ENCODE assay signal across 15 cellular contexts in the genomic region with DNA sequence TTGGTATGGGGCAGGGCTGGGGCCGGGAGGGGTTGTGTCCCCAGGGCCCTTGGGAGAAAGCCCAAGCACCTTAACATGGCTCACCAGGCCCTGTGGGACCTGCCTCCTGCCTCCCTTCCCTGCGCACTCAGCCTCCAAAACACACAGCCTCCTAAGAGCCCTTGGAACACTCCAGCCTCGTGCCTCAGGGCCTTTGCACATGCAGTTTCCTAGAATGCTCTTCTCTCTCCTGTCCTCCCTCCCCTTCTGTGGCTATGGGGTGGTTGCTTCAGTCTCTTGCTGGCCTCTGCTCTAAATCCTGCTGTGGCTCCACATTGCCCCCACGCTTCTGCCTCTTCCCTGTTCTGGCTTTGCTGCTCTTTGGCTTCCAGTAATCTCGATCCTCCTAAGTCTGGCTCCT. TPM values are rescaled to one million over a fixed set of nuclear protein-coding genes. Genes with fewer than 3 reads are reported as not detected.
DNase-seq lines count a peak whose midpoint lies in the region; ATAC-seq and TF ChIP-seq lines count a peak whose summit lies in the region.
"Had no signal": no experiment of that assay in that cellular context is flagged by ENCODE, and none has a peak within 500 bp of the region (broad histone marks: within the 10 kb centered on the region; RNA-seq: fewer than 3 reads in every experiment).

No MANE protein-coding gene starts in this region.

- H2AFZ ChIP-seq in osteoblast (ENCODE audit: low read length): no peak overlapping the region
- H2AFZ ChIP-seq: GM23248 had no signal

- no peak for TF ChIP-seq CTCF in HEK293 (tag by site-specific recombination; IDR thresholded peaks at IDR 0.05)
- no peak for TF ChIP-seq CTCF in ascending aorta (IDR thresholded peaks at IDR 0.05)
- no peak for TF ChIP-seq CTCF in esophagus muscularis mucosa (IDR thresholded peaks at IDR 0.05)
- TF ChIP-seq CTCF in osteoblast (IDR thresholded peaks at IDR 0.05; ENCODE audit: extremely low read depth, low read depth, low read length): no peak
- no peak for TF ChIP-seq CTCF in adrenal gland (IDR thresholded peaks at IDR 0.05)

- H3K4me3 ChIP-seq in HEK293 (ENCODE audit: low read depth, low read length) (no peak overlapping the region), ascending aorta (no peak overlapping the region), esophagus muscularis mucosa (no peak overlapping the region), osteoblast (ENCODE audit: insufficient read depth, low read length) (no peak overlapping the region), adrenal gland (no peak overlapping the region)
- H3K4me3 ChIP-seq: BLaER1 treated with 17β-estradiol and CSF1 and Interleukin-3, amounts not matched to agents 10 nM and 100 nM; GM23248 had no signal

- H3K4me1 ChIP-seq in HEK293 (ENCODE audit: control insufficient read depth, insufficient read depth, low read length) (no peaks in the 10 kb centered on the region), ascending aorta (peaks cover 9 to 21% of the 10 kb centered on the region in 2 donors), esophagus muscularis mucosa (peaks cover 0 to 19% (median 12%) of the 10 kb centered on the region in 4 donors), osteoblast (ENCODE audit: insufficient read depth, low read length) (no peaks in the 10 kb centered on the region), adrenal gland (replicated peaks in 1 of 2) (no peaks in the 10 kb centered on the region)
- H3K4me1 ChIP-seq: BLaER1 treated with 17β-estradiol and CSF1 and Interleukin-3, amounts not matched to agents 10 nM and 100 nM had no signal

- no peak for ATAC-seq in GM21717 (IDR thresholded peaks at IDR 0.05; ENCODE audit: unreplicated experiment)
- ATAC-seq in GM18858 (IDR thresholded peaks at IDR 0.05; ENCODE audit: unreplicated experiment): no peak
- ATAC-seq: HCT116 had no signal

- intact Hi-C loops in ascending aorta (cut with DNase I): no loop called here
- intact Hi-C loops in esophagus muscularis mucosa (cut with DNase I): no loop called here
- intact Hi-C loops in adrenal gland (cut with DNase I): no loop called here

- POLR2A ChIA-PET in HEK293 (lab: Yijun Ruan, JAX): interaction anchor here (0.7 kb wide), 1 partner anchor 345 kb away, joined by 3 read pairs; no protein-coding TSS in a partner anchor

- H3K36me3 ChIP-seq in HEK293 (ENCODE audit: control insufficient read depth in 2 of 2, insufficient read depth in 1 of 2, low read length in 2 of 2): no peaks in the 10 kb centered on the region
- H3K36me3 ChIP-seq in ascending aorta: peaks cover 75 to 76% of the 10 kb centered on the region in 2 donors
- peaks cover 87 to 100% (median 97%) of the 10 kb centered on the region in 4 donors for H3K36me3 ChIP-seq in esophagus muscularis mucosa
- no peaks in the 10 kb centered on the region for H3K36me3 ChIP-seq in osteoblast (ENCODE audit: insufficient read depth, low read length)
- peaks cover 0 to 21% of the 10 kb centered on the region in 2 donors for H3K36me3 ChIP-seq in adrenal gland (replicated peaks in 1 of 2)
- H3K36me3 ChIP-seq: BLaER1 treated with 17β-estradiol and CSF1 and Interleukin-3, amounts not matched to agents 10 nM and 100 nM had no signal

- 89% methylated on average over 5 of the region's 5 CpGs for WGBS in esophagus muscularis mucosa
- 86 to 100% (median 95%) methylated on average over 3 to 5 of the region's 5 CpGs for WGBS in adrenal gland, 4 donors

- no peaks in the 10 kb centered on the region for H3K9me3 ChIP-seq in HEK293 (ENCODE audit: control insufficient read depth, insufficient read depth, low read depth, low read length)
- no peaks in the 10 kb centered on the region for H3K9me3 ChIP-seq in ascending aorta
- no peaks in the 10 kb centered on the region for H3K9me3 ChIP-seq in esophagus muscularis mucosa
- H3K9me3 ChIP-seq in osteoblast (ENCODE audit: low read depth, low read length): no peaks in the 10 kb centered on the region
- H3K9me3 ChIP-seq in adrenal gland (replicated peaks in 1 of 3): no peaks in the 10 kb centered on the region

- TF ChIP-seq POLR2A in esophagus muscularis mucosa (IDR thresholded peaks at IDR 0.05; ENCODE audit: low read depth) (no peak), adrenal gland (IDR thresholded peaks at IDR 0.05) (no peak)

- DNase-seq in ascending aorta (ENCODE audit: low spot score in 2 of 2): no peak
- DNase-seq in esophagus muscularis mucosa (ENCODE audit: extremely low spot score): no peak
- peak; percentile 19 for DNase-seq in osteoblast (ENCODE audit: insufficient read length, low spot score, missing footprints)
- no peak for DNase-seq in adrenal gland
- DNase-seq: ACHN; CD4-positive, CD25-positive, alpha-beta regulatory T cell; DMS53; GF-D8; GM23248 had no signal

- H3K4me2 ChIP-seq in osteoblast (ENCODE audit: insufficient read depth, low read length): no peak overlapping the region
- H3K4me2 ChIP-seq: BLaER1 treated with 17β-estradiol and CSF1 and Interleukin-3, amounts not matched to agents 10 nM and 100 nM had no signal

- H3K79me2 ChIP-seq in osteoblast (ENCODE audit: insufficient read depth, low read length): no peaks in the 10 kb centered on the region

- CTCF ChIA-PET in HEK293 (lab: Yijun Ruan, JAX): interaction anchor here (0.8 kb wide), 1 partner anchor 26 kb away, joined by 4 read pairs; a partner anchor contains a TSS

- H3K27me3 ChIP-seq in ascending aorta: no peaks in the 10 kb centered on the region
- H3K27me3 ChIP-seq in esophagus muscularis mucosa: no peaks in the 10 kb centered on the region
- H3K27me3 ChIP-seq in osteoblast (ENCODE audit: insufficient read depth, low read length): no peaks in the 10 kb centered on the region
- no peaks in the 10 kb centered on the region for H3K27me3 ChIP-seq in adrenal gland
- H3K27me3 ChIP-seq: BLaER1 treated with 17β-estradiol and CSF1 and Interleukin-3, amounts not matched to agents 10 nM and 100 nM had no signal

- no peaks in the 10 kb centered on the region for H4K20me1 ChIP-seq in osteoblast (ENCODE audit: insufficient read depth, low read length)
- H4K20me1 ChIP-seq: BLaER1 treated with 17β-estradiol and CSF1 and Interleukin-3, amounts not matched to agents 10 nM and 100 nM had no signal

- no peak for TF ChIP-seq EP300 in esophagus muscularis mucosa (IDR thresholded peaks at IDR 0.05)

- no peak overlapping the region for H3K27ac ChIP-seq in HEK293 (ENCODE audit: extremely low read depth, low read depth, low read length)
- H3K27ac ChIP-seq in ascending aorta: peak overlapping the region; percentile 74 to 75
- H3K27ac ChIP-seq in esophagus muscularis mucosa (replicated peaks in 1 of 4): peak overlapping the region in 3 of 4 donors; percentile 11 to 35 (median 26)
- no peak overlapping the region for H3K27ac ChIP-seq in osteoblast (ENCODE audit: low read depth, low read length)
- H3K27ac ChIP-seq in adrenal gland: no peak overlapping the region
- H3K27ac ChIP-seq: BLaER1 treated with 17β-estradiol and CSF1 and Interleukin-3, amounts not matched to agents 10 nM and 100 nM; GM23248 had no signal

TF ChIP-seq in HEK293, 187 proteins besides CTCF, POLR2A, EP300 and RAD21 (continues in another document):
- TF ChIP-seq ZNF16 (tag by site-specific recombination; IDR thresholded peaks at IDR 0.05; ENCODE audit: low read depth) (0 out of 2 replicates have a peak, but pooled peaks have one; percentile 38), ZNF623 (tag by site-specific recombination; IDR thresholded peaks at IDR 0.05) (peak; percentile 98)
- TF ChIP-seq, protein P1, sequence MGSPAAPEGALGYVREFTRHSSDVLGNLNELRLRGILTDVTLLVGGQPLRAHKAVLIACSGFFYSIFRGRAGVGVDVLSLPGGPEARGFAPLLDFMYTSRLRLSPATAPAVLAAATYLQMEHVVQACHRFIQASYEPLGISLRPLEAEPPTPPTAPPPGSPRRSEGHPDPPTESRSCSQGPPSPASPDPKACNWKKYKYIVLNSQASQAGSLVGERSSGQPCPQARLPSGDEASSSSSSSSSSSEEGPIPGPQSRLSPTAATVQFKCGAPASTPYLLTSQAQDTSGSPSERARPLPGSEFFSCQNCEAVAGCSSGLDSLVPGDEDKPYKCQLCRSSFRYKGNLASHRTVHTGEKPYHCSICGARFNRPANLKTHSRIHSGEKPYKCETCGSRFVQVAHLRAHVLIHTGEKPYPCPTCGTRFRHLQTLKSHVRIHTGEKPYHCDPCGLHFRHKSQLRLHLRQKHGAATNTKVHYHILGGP (tag by site-specific recombination; IDR thresholded peaks at IDR 0.05): peak; percentile 45
- TF ChIP-seq, protein P2, sequence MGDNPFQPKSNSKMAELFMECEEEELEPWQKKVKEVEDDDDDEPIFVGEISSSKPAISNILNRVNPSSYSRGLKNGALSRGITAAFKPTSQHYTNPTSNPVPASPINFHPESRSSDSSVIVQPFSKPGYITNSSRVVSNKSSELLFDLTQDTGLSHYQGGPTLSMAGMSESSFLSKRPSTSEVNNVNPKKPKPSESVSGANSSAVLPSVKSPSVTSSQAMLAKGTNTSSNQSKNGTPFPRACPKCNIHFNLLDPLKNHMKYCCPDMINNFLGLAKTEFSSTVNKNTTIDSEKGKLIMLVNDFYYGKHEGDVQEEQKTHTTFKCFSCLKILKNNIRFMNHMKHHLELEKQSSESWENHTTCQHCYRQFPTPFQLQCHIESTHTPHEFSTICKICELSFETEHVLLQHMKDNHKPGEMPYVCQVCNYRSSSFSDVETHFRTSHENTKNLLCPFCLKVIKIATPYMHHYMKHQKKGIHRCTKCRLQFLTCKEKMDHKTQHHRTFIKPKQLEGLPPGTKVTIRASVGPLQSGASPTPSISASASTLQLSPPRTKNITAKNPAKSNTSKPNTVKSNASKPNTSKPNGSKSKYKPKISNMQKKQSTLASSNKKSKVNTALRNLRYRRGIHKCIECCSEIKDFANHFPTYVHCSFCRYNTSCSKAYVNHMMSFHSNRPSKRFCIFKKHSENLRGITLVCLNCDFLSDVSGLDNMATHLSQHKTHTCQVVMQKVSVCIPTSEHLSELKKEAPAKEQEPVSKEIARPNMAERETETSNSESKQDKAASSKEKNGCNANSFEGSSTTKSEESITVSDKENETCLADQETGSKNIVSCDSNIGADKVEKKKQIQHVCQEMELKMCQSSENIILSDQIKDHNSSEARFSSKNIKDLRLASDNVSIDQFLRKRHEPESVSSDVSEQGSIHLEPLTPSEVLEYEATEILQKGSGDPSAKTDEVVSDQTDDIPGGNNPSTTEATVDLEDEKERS (tag by site-specific recombination; IDR thresholded peaks at IDR 0.05): 0 out of 2 replicates have a peak, but pooled peaks have one; percentile 52

RNA-seq across cellular contexts. Expression of a gene that starts 23.7 kb away (rescaled TPM):
- total RNA-seq in ascending aorta (591 TPM), esophagus muscularis mucosa (100 to 1,000 TPM in 3 of 4 donors, 10 to 100 TPM in 1; 98.2 to 268 (median 160) TPM), osteoblast (not detected in 2 replicates), adrenal gland (10 to 100 TPM in 7 of 8 donors, 1 to 10 TPM in 1; 4.4 to 67.0 (median 24.0) TPM)
- polyA plus RNA-seq in adrenal gland: 10 to 100 TPM in 2 of 3 donors, 1 to 10 TPM in 1; 2.7 to 69.0 (median 17.2) TPM
- total RNA-seq: A172; CD4-positive, CD25-positive, alpha-beta regulatory T cell; GM23248 had no signal
- polyA plus RNA-seq: CD4-positive, CD25-positive, alpha-beta regulatory T cell had no signal

RNA-seq across cellular contexts. Expression of a gene that starts 26.3 kb away (rescaled TPM):
- total RNA-seq in ascending aorta: 96.1 TPM
- total RNA-seq in esophagus muscularis mucosa: 10 to 100 TPM; 39.9 to 74.7 (median 61.9) TPM
- 34.8 and 36.6 TPM in 2 replicates for total RNA-seq in osteoblast
- total RNA-seq in adrenal gland: 10 to 100 TPM; 56.3 to 97.6 (median 74.4) TPM
- polyA plus RNA-seq in adrenal gland: 100 to 1,000 TPM in 1 of 3 donors, 10 to 100 TPM in 2; 42.3 to 135 (median 75.4) TPM

Comparison
In these comparisons a context has a peak if more than half of its experiments do, and no peak if none do; other contexts are left out.
1. H3K27ac ChIP-seq: peak in ascending aorta (2 of 2) and esophagus muscularis mucosa (3 of 4); none in HEK293 (single experiment), osteoblast (single experiment) and adrenal gland (0 of 5).